ENCODE assay signal across 19 cellular contexts in genomic region chr11:33532720-33533119, GRCh38.
DNase-seq lines count a peak whose midpoint lies in the region; FAIRE-seq and TF ChIP-seq lines count a peak whose summit lies in the region.
"Had no signal": no experiment of that assay in that cellular context is flagged by ENCODE, and none has a peak within 500 bp of the region (broad histone marks: within the 10 kb centered on the region; RNA-seq: fewer than 3 reads in every experiment).

No MANE protein-coding gene starts in this region.

- DNase-seq in GM12891 (ENCODE audit: insufficient read length, low spot score), result no peak
- no peak for DNase-seq in OCI-LY7 (ENCODE audit: low spot score)
- DNase-seq in mesenchymal stem cell, result peak; percentile 10
- DNase-seq in retina, result peak; percentile 13
- DNase-seq in dermis blood vessel endothelial cell, result no peak
- no peak for DNase-seq in RWPE1 (ENCODE audit: low spot score)
- no peak for DNase-seq in ureter (ENCODE audit: low spot score)
- DNase-seq: COR-L47, DMS 273 treated with DMSO at 0.1 percent for 48 hours, GDM1, GOT3, MM.1S, NCI-H1092, NCI-H146, NCI-H2081, OCI-M1, RPMI8226, SIG-M5 had no signal

- H4K20me1 ChIP-seq in OCI-LY7 (ENCODE audit: insufficient read depth, low read length), result no peaks in the 10 kb centered on the region

- POLR2A ChIA-PET in OCI-LY7 (lab: Charles Lee) (interaction anchor here (0.8 to 1.3 kb wide), 2 partner anchors 14 to 38 kb away, joined by 3 read pairs; no protein-coding TSS in a partner anchor), RWPE1 (lab: Yijun Ruan, JAX; ENCODE audit: low non-redundant PET) (no interaction called here)

- H3K27ac ChIP-seq in OCI-LY7 (ENCODE audit: low read depth, low read length, poor library complexity, severe bottlenecking), result peak overlapping the region; percentile 23
- H3K27ac ChIP-seq in mesenchymal stem cell (ENCODE audit: low read length, poor library complexity, severe bottlenecking), result no peak overlapping the region
- H3K27ac ChIP-seq in RWPE1, result no peak overlapping the region

- H4K8ac ChIP-seq in mesenchymal stem cell (ENCODE audit: low read length), result no peak overlapping the region

- no peak overlapping the region for H4K91ac ChIP-seq in mesenchymal stem cell (ENCODE audit: low read length)

- no peak overlapping the region for H3K23ac ChIP-seq in mesenchymal stem cell (ENCODE audit: low read length in 2 of 2)

- H2BK120ac ChIP-seq in mesenchymal stem cell (ENCODE audit: low read depth, low read length), result no peak overlapping the region

- H3K9me2 ChIP-seq in OCI-LY7 (ENCODE audit: insufficient read depth, low read length), result no peaks in the 10 kb centered on the region

- CTCF ChIA-PET in OCI-LY7 (lab: Charles Lee; ENCODE audit: unreplicated experiment) (no interaction called here), RWPE1 (lab: Yijun Ruan, JAX) (no interaction called here)

- no peak overlapping the region for H2AK5ac ChIP-seq in mesenchymal stem cell (ENCODE audit: low read length, severe bottlenecking)

- no peak overlapping the region for H2BK12ac ChIP-seq in mesenchymal stem cell (ENCODE audit: low read length in 2 of 2)

- H3K27me3 ChIP-seq in mesenchymal stem cell (ENCODE audit: control insufficient read depth in 1 of 2, insufficient read depth in 1 of 2, low read length in 2 of 2), result no peaks in the 10 kb centered on the region

- H3K4ac ChIP-seq in mesenchymal stem cell (ENCODE audit: low read depth in 1 of 2, low read length in 2 of 2), result no peak overlapping the region

- H3K79me1 ChIP-seq in mesenchymal stem cell (replicated peaks; ENCODE audit: low read length, poor library complexity, severe bottlenecking), result peaks cover 8% of the 10 kb centered on the region

- no peak overlapping the region for H2BK15ac ChIP-seq in mesenchymal stem cell (ENCODE audit: low read depth, poor library complexity, severe bottlenecking)

- H3K14ac ChIP-seq in mesenchymal stem cell (ENCODE audit: low read length in 2 of 2), result no peak overlapping the region

- H3K36me3 ChIP-seq in OCI-LY7 (ENCODE audit: insufficient read depth, low read length) (peaks cover 28% of the 10 kb centered on the region), mesenchymal stem cell (ENCODE audit: control insufficient read depth in 1 of 2, insufficient read depth in 2 of 2, low read depth in 1 of 2, low read length in 2 of 2) (no peaks in the 10 kb centered on the region)

- 64% methylated on average over 2 of the region's 2 CpGs for WGBS in mesenchymal stem cell

- TF ChIP-seq CTCF in OCI-LY7 (conservative IDR thresholded peaks at IDR 0.05; ENCODE audit: low read length) (no peak), RWPE1 (conservative IDR thresholded peaks at IDR 0.05; ENCODE audit: low read depth) (no peak)

- peak overlapping the region; percentile 59 for H3K9ac ChIP-seq in mesenchymal stem cell (ENCODE audit: low read length)

- H3K4me2 ChIP-seq in OCI-LY7 (ENCODE audit: low read length) (peak overlapping the region; percentile 24), mesenchymal stem cell (ENCODE audit: low read length, poor library complexity, severe bottlenecking) (no peak overlapping the region)

- H2BK5ac ChIP-seq in mesenchymal stem cell (ENCODE audit: low read depth, low read length, poor library complexity, severe bottlenecking), result no peak overlapping the region

- peak overlapping the region in 1 of 2 experiments; percentile 67 for H3K18ac ChIP-seq in mesenchymal stem cell (ENCODE audit: low read depth in 1 of 2, low read length in 2 of 2)

- H3K4me3 ChIP-seq in OCI-LY7 (ENCODE audit: low read depth, low read length, poor library complexity, severe bottlenecking), result no peak overlapping the region
- H3K4me3 ChIP-seq in mesenchymal stem cell (ENCODE audit: insufficient read depth in 1 of 2, low read depth in 1 of 2, low read length in 2 of 2), result no peak overlapping the region

- BruUV-seq in OCI-LY7 (replicated peaks; lab: Mats Ljungman, UMichigan), result no TSS peak

- no peak for TF ChIP-seq POLR2A in GM12891 (IDR thresholded peaks at IDR 0.05; ENCODE audit: low read depth, low read length)

- intact Hi-C loops in OCI-LY7 (cut with micrococcal nuclease; ENCODE audit: unreplicated experiment), result no loop called here

- H3K4me1 ChIP-seq in OCI-LY7 (ENCODE audit: insufficient read depth, low read length, poor library complexity, severe bottlenecking), result peaks cover 30% of the 10 kb centered on the region
- H3K4me1 ChIP-seq in mesenchymal stem cell (ENCODE audit: control insufficient read depth, insufficient read depth, low read depth, low read length), result peaks cover 5% of the 10 kb centered on the region

- H2AFZ ChIP-seq in OCI-LY7 (ENCODE audit: low read length) (no peak overlapping the region), mesenchymal stem cell (ENCODE audit: low read depth, low read length) (no peak overlapping the region)

- peaks cover 32% of the 10 kb centered on the region; the same call in 1 of the 2 replicates for H3K79me2 ChIP-seq in OCI-LY7 (ENCODE audit: insufficient read depth, low read depth, low read length)

- H3K9me3 ChIP-seq in OCI-LY7 (ENCODE audit: low read length) (peaks cover 21% of the 10 kb centered on the region), mesenchymal stem cell (ENCODE audit: control insufficient read depth, low read length) (peaks cover 6% of the 10 kb centered on the region)

- peak; percentile 51 for FAIRE-seq in GM12891 (lab: Jason Lieb, UNC)
- FAIRE-seq: GM19239 had no signal

TF ChIP-seq in GM12891, 5 proteins besides CTCF, POLR2A, EP300 and RAD21:
- no peak for TF ChIP-seq POU2F2 (IDR thresholded peaks at IDR 0.05; ENCODE audit: low read depth, low read length)
- TF ChIP-seq TAF1 (IDR thresholded peaks at IDR 0.05; ENCODE audit: low read depth, low read length), result no peak
- TF ChIP-seq SPI1 (IDR thresholded peaks at IDR 0.05; ENCODE audit: low read depth, low read length), result no peak

Comparison
In these comparisons a context has a peak if more than half of its experiments do, and no peak if none do; other contexts are left out.
1. DNase-seq: peak in mesenchymal stem cell (single experiment) and retina (single experiment); none in GM12891 (single experiment), OCI-LY7 (single experiment), dermis blood vessel endothelial cell (single experiment), RWPE1 (single experiment) and ureter (single experiment).